In the genomic region with DNA sequence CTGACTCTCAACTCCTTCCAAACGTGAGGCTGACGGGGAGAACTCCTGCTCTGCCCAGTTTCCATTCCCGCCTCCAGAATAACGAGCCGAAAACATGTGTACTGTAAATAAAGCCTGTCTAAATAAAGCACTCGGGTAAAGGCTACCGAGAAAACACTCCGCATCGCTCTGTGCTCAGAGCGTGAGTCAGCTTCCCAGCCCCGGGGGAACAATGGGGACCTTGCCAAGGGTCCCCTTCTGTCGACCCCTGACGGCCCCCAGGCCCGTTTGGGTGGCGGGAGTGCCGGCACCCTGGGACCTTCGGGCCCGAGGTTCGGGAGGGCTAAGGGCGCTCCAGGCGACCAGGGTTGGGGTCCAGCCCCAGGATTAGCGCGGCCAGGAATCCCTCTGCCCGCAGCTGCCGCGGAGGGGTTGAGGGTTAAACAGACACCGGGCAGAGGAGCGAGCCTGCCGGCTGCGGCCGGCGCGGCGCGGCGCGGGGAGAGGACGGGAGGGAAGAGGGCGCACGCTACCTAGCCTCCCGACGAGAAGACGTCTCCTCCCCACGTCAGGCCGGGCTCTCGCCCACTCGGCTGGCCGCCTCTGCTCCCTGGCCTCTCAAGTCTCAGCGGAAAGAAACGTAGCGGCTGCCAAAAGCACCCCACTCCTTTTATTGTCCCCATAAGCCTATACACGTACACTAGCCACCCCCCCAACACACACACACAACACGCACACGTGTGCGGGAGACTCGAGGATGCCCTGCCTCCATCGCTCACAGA, we compare ENCODE assay signal across 8 cellular contexts.
A peak's percentile ranks its signal among the peaks of the same experiment; 100 is the strongest.
DNase-seq lines count a peak whose midpoint lies in the region; ATAC-seq and TF ChIP-seq lines count a peak whose summit lies in the region.

No MANE protein-coding gene starts in this region.

- peaks cover 0 to 3% of the 10 kb centered on the region in 2 donors for H3K36me3 Mint-ChIP-seq in activated T-cell treated with anti-CD3 and anti-CD28 coated beads, Interleukin-2, amount 50 U/mL, for 72 hours (ENCODE audit: insufficient read depth in 2 of 2)
- no peaks in the 10 kb centered on the region for H3K36me3 Mint-ChIP-seq in glutamatergic neuron (ENCODE audit: unreplicated experiment)

- DNase-seq in DMS53 treated with DMSO at 0.1 percent for 48 hours (lab: John Stamatoyannopoulos, UW; ENCODE audit: unreplicated experiment) (peak; percentile 28), glutamatergic neuron (no peak), sciatic nerve (ENCODE audit: low spot score) (peak; percentile 72), Ammon's horn (ENCODE audit: low spot score) (no peak), NOMO-1 treated with dmso at 0.1 percent for 144 hours (lab: John Stamatoyannopoulos, UW; ENCODE audit: unreplicated experiment) (no peak)
- DNase-seq in activated T-cell treated with anti-CD3 and anti-CD28 coated beads, Interleukin-2, amount 50 U/mL, for 72 hours = peak; percentile 31 to 32

- H3K27ac Mint-ChIP-seq in activated T-cell treated with anti-CD3 and anti-CD28 coated beads, Interleukin-2, amount 50 U/mL, for 72 hours = no peak overlapping the region
- no peak overlapping the region for H3K27ac Mint-ChIP-seq in glutamatergic neuron (ENCODE audit: unreplicated experiment)

- no peak for TF ChIP-seq CTCF in glutamatergic neuron (IDR thresholded peaks at IDR 0.05; ENCODE audit: partially characterized antibody, unreplicated experiment)

- H3K27me3 Mint-ChIP-seq in activated T-cell treated with anti-CD3 and anti-CD28 coated beads, Interleukin-2, amount 50 U/mL, for 72 hours (ENCODE audit: low read depth) = peaks cover 43% of the 10 kb centered on the region
- H3K27me3 Mint-ChIP-seq in glutamatergic neuron (ENCODE audit: unreplicated experiment) = peaks cover 4% of the 10 kb centered on the region

- peak; percentile 17 for ATAC-seq in HG03280 (IDR thresholded peaks at IDR 0.05; ENCODE audit: unreplicated experiment)
- peak; percentile 27 to 30 for ATAC-seq in activated T-cell treated with anti-CD3 and anti-CD28 coated beads, Interleukin-2, amount 50 U/mL, for 72 hours (replicated peaks in 1 of 2)
- ATAC-seq in sciatic nerve = peak; percentile 14
- no peak for ATAC-seq in GM18511 (IDR thresholded peaks at IDR 0.05; ENCODE audit: unreplicated experiment)

- peak overlapping the region; percentile 76 to 83 for H3K4me3 Mint-ChIP-seq in activated T-cell treated with anti-CD3 and anti-CD28 coated beads, Interleukin-2, amount 50 U/mL, for 72 hours
- H3K4me3 Mint-ChIP-seq in glutamatergic neuron (ENCODE audit: unreplicated experiment) = peak overlapping the region; percentile 59

- no peaks in the 10 kb centered on the region for H3K9me3 Mint-ChIP-seq in activated T-cell treated with anti-CD3 and anti-CD28 coated beads, Interleukin-2, amount 50 U/mL, for 72 hours
- peaks cover 7% of the 10 kb centered on the region for H3K9me3 Mint-ChIP-seq in glutamatergic neuron (ENCODE audit: unreplicated experiment)

- peaks cover 47% of the 10 kb centered on the region for H3K4me1 Mint-ChIP-seq in activated T-cell treated with anti-CD3 and anti-CD28 coated beads, Interleukin-2, amount 50 U/mL, for 72 hours (ENCODE audit: low read depth)
- H3K4me1 Mint-ChIP-seq in glutamatergic neuron (ENCODE audit: low read depth, unreplicated experiment) = peaks cover 12% of the 10 kb centered on the region

- intact Hi-C loops in sciatic nerve (cut with DNase I) = loop anchor here (10.0 kb wide), 1 partner anchor 93 kb away; no protein-coding TSS in a partner anchor

Comparison
In these comparisons a context has a peak if more than half of its experiments do, and no peak if none do; other contexts are left out.
1. DNase-seq: peak in DMS53 treated with DMSO at 0.1 percent for 48 hours (single experiment), activated T-cell treated with anti-CD3 and anti-CD28 coated beads, Interleukin-2, amount 50 U/mL, for 72 hours (2 of 2) and sciatic nerve (single experiment); none in glutamatergic neuron (single experiment), Ammon's horn (single experiment) and NOMO-1 treated with dmso at 0.1 percent for 144 hours (single experiment).